1 cellular context compared by ENCODE assay signal in the genomic region with DNA sequence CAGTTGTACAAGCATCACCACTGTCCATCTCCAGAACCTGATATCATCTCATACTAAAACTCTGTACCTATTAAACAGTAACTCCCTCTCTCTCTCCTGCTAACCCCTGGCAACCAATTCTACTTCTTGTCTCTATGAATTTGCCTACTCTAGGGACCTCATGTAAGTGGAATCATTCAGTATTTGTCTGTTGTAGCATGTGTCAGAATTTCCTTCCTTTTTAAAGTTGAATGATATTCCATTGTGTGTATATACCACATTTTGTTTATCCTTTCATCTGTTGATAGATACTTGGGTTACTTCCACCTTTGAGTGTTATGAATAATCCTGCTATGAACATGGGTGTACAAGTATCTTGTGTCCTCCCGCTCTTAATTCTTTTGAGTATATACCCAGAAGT.
A peak's percentile ranks its signal among the peaks of the same experiment; 100 is the strongest.
TF ChIP-seq lines count a peak whose summit lies in the region.

No MANE protein-coding gene starts in this region.

TF ChIP-seq in endothelial cell of umbilical vein, 7 proteins besides CTCF, POLR2A, EP300 and RAD21:
- TF ChIP-seq JUN (IDR thresholded peaks at IDR 0.05; ENCODE audit: borderline replicate concordance, insufficient read depth, insufficient read length, low read depth) = peak; percentile 59
- TF ChIP-seq FOS (IDR thresholded peaks at IDR 0.05; ENCODE audit: borderline replicate concordance, insufficient read depth, low read length) = peak; percentile 20
- no peak for TF ChIP-seq POLR2AphosphoS5 (IDR thresholded peaks at IDR 0.05; ENCODE audit: insufficient read depth, low read depth, low read length)
